ENCODE assay signal across 8 cellular contexts in the genomic region with DNA sequence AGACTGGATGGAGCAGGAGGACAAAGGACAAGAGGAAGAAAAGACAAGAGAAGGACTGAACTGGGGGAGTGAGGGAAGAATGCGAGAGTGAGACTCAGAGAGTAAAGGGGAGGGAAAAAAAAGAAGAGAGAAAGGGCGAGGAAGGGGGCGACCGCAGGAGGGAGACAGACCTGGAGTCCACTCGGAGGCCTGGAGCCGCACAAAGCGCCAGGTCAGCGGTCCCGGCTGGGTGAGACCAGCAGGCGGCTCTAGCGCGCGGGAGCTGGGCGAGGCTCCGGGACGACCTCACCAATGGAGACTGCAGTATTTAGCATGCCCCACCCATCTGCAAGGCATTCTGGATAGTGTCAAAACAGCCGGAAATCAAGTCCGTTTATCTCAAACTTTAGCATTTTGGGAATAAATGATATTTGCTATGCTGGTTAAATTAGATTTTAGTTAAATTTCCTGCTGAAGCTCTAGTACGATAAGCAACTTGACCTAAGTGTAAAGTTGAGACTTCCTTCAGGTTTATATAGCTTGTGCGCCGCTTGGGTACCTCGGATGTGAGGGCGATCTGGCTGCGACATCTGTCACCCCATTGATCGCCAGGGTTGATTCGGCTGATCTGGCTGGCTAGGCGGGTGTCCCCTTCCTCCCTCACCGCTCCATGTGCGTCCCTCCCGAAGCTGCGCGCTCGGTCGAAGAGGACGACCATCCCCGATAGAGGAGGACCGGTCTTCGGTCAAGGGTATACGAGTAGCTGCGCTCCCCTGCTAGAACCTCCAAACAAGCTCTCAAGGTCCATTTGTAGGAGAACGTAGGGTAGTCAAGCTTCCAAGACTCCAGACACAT. TPM values are rescaled to one million over a fixed set of nuclear protein-coding genes. Genes with fewer than 3 reads are reported as not detected.
DNase-seq lines count a peak whose midpoint lies in the region; ATAC-seq, FAIRE-seq and TF ChIP-seq lines count a peak whose summit lies in the region.
"Not testable (repeated sequence)": the region's sequence is repeated elsewhere in the genome, so short reads cannot be mapped to it uniquely, and the experiment has no call there.

A gene with protein sequence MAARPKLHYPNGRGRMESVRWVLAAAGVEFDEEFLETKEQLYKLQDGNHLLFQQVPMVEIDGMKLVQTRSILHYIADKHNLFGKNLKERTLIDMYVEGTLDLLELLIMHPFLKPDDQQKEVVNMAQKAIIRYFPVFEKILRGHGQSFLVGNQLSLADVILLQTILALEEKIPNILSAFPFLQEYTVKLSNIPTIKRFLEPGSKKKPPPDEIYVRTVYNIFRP (minus strand): TSS at position 206 of the 834 bp plus-strand sequence. CDS start 1,041 bp downstream, outside the sequence.

- H3K36me3 Mint-ChIP-seq in nephron (ENCODE audit: low read depth), result peaks cover 16% of the 10 kb centered on the region
- H3K36me3 Mint-ChIP-seq in stimulated activated naive CD8-positive, alpha-beta T cell treated with anti-CD3 and anti-CD28 coated beads, Interleukin-15, Interleukin-2, amounts not matched to agents 100 ng/mL and 50 ng/mL, for 24 hours (ENCODE audit: low read depth), result peaks cover 27% of the 10 kb centered on the region

- not testable (repeated sequence) for H3K27me3 Mint-ChIP-seq in nephron (ENCODE audit: low read depth); stimulated activated naive CD8-positive, alpha-beta T cell treated with anti-CD3 and anti-CD28 coated beads, Interleukin-15, Interleukin-2, amounts not matched to agents 100 ng/mL and 50 ng/mL, for 24 hours

- H3K9me3 ChIP-seq in RWPE2 (ENCODE audit: severe bottlenecking), result not testable (repeated sequence)

- peak; percentile 97 for FAIRE-seq in H54 (lab: Jason Lieb, UNC)

- H3K4me3 ChIP-seq in RWPE2 (ENCODE audit: severe bottlenecking) (peak within 1 kb of the TSS; percentile 46), fibroblast of the aortic adventitia (ENCODE audit: low read depth, low read length) (peak within 1 kb of the TSS; percentile 84)

- DNase-seq in EL (peak; percentile 99), H54 (ENCODE audit: insufficient read length, low spot score) (peak; percentile 94), LoVo (ENCODE audit: low spot score) (peak; percentile 97), RWPE2 (ENCODE audit: low spot score) (peak; percentile 96), fibroblast of the aortic adventitia (ENCODE audit: low read depth) (peak; percentile 99)
- DNase-seq in activated effector memory CD4-positive, alpha-beta T cell treated with anti-CD3 and anti-CD28 coated beads, Interleukin-2, amount 50 U/mL, for 16 hours, result peak; percentile 95

- H3K4me1 ChIP-seq in RWPE2 (ENCODE audit: insufficient read depth, poor library complexity, severe bottlenecking), result peaks cover 25% of the 10 kb centered on the region

- peak; percentile 93 for ATAC-seq in RWPE2 (ENCODE audit: low read depth)

- H3K27me3 ChIP-seq in RWPE2 (ENCODE audit: insufficient read depth, poor library complexity, severe bottlenecking), result not testable (repeated sequence)

- H3K27ac Mint-ChIP-seq in nephron, result peak within 1 kb of the TSS; percentile 98 to 99 (median 99)
- H3K27ac Mint-ChIP-seq in stimulated activated naive CD8-positive, alpha-beta T cell treated with anti-CD3 and anti-CD28 coated beads, Interleukin-15, Interleukin-2, amounts not matched to agents 100 ng/mL and 50 ng/mL, for 24 hours, result peak within 1 kb of the TSS; percentile 99

- H3K4me1 Mint-ChIP-seq in nephron, result peaks cover 22% of the 10 kb centered on the region
- peaks cover 56% of the 10 kb centered on the region for H3K4me1 Mint-ChIP-seq in stimulated activated naive CD8-positive, alpha-beta T cell treated with anti-CD3 and anti-CD28 coated beads, Interleukin-15, Interleukin-2, amounts not matched to agents 100 ng/mL and 50 ng/mL, for 24 hours (ENCODE audit: low read depth)

- TF ChIP-seq POLR2A in H54 (IDR thresholded peaks at IDR 0.05; ENCODE audit: low read depth, low read length), result peak; percentile 55; the same call in 1 of the 2 replicates

- not testable (repeated sequence) for H3K36me3 ChIP-seq in RWPE2 (ENCODE audit: low read depth)

- H3K9me3 Mint-ChIP-seq in nephron; stimulated activated naive CD8-positive, alpha-beta T cell treated with anti-CD3 and anti-CD28 coated beads, Interleukin-15, Interleukin-2, amounts not matched to agents 100 ng/mL and 50 ng/mL, for 24 hours: not testable (repeated sequence)

- H3K4me3 Mint-ChIP-seq in nephron, result peak within 1 kb of the TSS; percentile 93 to 98 (median 95)
- H3K4me3 Mint-ChIP-seq in stimulated activated naive CD8-positive, alpha-beta T cell treated with anti-CD3 and anti-CD28 coated beads, Interleukin-15, Interleukin-2, amounts not matched to agents 100 ng/mL and 50 ng/mL, for 24 hours, result peak within 1 kb of the TSS; percentile 99

- peak within 1 kb of the TSS; percentile 77 for H3K27ac ChIP-seq in RWPE2 (ENCODE audit: poor library complexity, severe bottlenecking)

- TF ChIP-seq CTCF in RWPE2 (IDR thresholded peaks at IDR 0.05; ENCODE audit: poor library complexity, severe bottlenecking) (peak; percentile 85), fibroblast of the aortic adventitia (IDR thresholded peaks at IDR 0.05; ENCODE audit: insufficient read depth, low read length) (peak; percentile 85), nephron (IDR thresholded peaks at IDR 0.05; ENCODE audit: unreplicated experiment in 3 of 3) (peak; percentile 66 to 86 (median 74))

RNA-seq across cellular contexts. Expression of the gene that starts here (rescaled TPM):
- 46.3 and 89.6 TPM in 2 replicates for total RNA-seq in fibroblast of the aortic adventitia (ENCODE audit: low replicate concordance)

Comparison
In these comparisons a context has a peak if more than half of its experiments do, and no peak if none do; other contexts are left out.
1. Peak in every context shown above with its lines: DNase-seq, ATAC-seq, H3K4me3 ChIP-seq and H3K27ac ChIP-seq.